Comparison of ENCODE assay signal across 18 cellular contexts in the genomic region with DNA sequence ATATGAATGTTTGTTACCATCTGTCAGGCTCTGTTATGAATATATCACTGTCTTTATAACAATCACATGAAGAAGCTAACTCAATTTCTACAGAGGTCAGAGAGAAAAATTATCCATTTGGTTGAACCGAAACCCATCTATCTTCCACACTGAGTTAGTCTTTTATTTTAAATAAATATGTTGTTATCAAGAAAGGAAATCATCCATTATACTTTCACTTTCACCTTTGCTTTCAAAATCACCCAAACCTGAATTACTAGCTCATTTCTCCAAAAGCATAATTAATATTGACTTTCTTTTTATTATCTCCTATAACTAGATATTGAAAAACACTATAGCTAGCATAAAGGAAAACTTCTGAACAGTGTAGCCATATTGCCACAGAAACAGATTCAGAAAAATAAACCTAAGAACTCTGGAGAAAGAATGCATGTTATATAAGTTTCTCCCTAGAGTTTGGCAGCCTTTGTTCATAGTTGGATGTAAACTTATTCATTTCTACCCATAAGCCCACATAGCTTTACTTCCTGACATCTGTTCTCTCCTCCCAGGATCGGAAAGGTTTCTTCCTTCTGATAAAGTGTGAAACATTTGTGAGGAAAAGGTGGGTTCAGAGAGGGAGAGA.
DNase-seq lines count a peak whose midpoint lies in the region; ATAC-seq, FAIRE-seq and TF ChIP-seq lines count a peak whose summit lies in the region.
"Had no signal": no experiment of that assay in that cellular context is flagged by ENCODE, and none has a peak within 500 bp of the region (broad histone marks: within the 10 kb centered on the region; RNA-seq: fewer than 3 reads in every experiment).

No MANE protein-coding gene starts in this region.

- TF ChIP-seq POLR2A in lower leg skin (IDR thresholded peaks at IDR 0.05) = no peak

- ATAC-seq in SK-N-SH treated with all-trans-retinoic acid at 6 μM for 48 hours (peak; percentile 55; the same call in 2 of the 3 replicates), GM21360 (IDR thresholded peaks at IDR 0.05; ENCODE audit: unreplicated experiment) (no peak)
- ATAC-seq: foreskin keratinocyte had no signal

- FAIRE-seq in A204.1 (lab: Jason Lieb, UNC) = peak; percentile 3
- FAIRE-seq: D721Med, G401.6 had no signal

- H3K4me1 Mint-ChIP-seq in CD8-positive, alpha-beta memory T cell = peaks cover 21 to 36% (median 33%) of the 10 kb centered on the region in 3 donors
- H3K4me1 Mint-ChIP-seq in immature natural killer cell = peaks cover 25 to 37% of the 10 kb centered on the region in 2 donors
- H3K4me1 Mint-ChIP-seq: mesothelial cell of epicardium had no signal

- intact Hi-C loops in lower leg skin (cut with DNase I; ENCODE audit: low total_unique reads) = no loop called here

- no peaks in the 10 kb centered on the region for H3K9me3 ChIP-seq in CD8-positive, alpha-beta memory T cell (ENCODE audit: low read length)
- H3K9me3 ChIP-seq: neutrophil had no signal

- WGBS in lower leg skin, 2 donors = 34 to 53% methylated on average over 2 of the region's 2 CpGs

- no peaks in the 10 kb centered on the region for H3K9me3 Mint-ChIP-seq in CD8-positive, alpha-beta memory T cell
- H3K9me3 Mint-ChIP-seq in immature natural killer cell = no peaks in the 10 kb centered on the region
- H3K9me3 Mint-ChIP-seq: activated B cell treated with CpG ODN at 0.5 μM for 24 hours, mesothelial cell of epicardium had no signal

- H3K4me3 Mint-ChIP-seq in CD8-positive, alpha-beta memory T cell = peak overlapping the region in 6 of 7 donors; percentile 32 to 72 (median 60)
- H3K4me3 Mint-ChIP-seq in immature natural killer cell = peak overlapping the region; percentile 52 to 70 (median 67)
- H3K4me3 Mint-ChIP-seq: activated B cell treated with CpG ODN at 0.5 μM for 24 hours, mesothelial cell of epicardium had no signal

- no peak overlapping the region for H3K4me3 ChIP-seq in CD8-positive, alpha-beta memory T cell (ENCODE audit: low read length)
- H3K4me3 ChIP-seq in lower leg skin (ENCODE audit: low read depth, poor library complexity, severe bottlenecking) = no peak overlapping the region

- CTCF ChIA-PET in CD8-positive, alpha-beta memory T cell (lab: Charles Lee) = interaction anchor here (1.5 kb wide), 1 partner anchor 11 kb away, joined by 4 read pairs; no protein-coding TSS in a partner anchor

- no peak overlapping the region for H3K27ac ChIP-seq in CD8-positive, alpha-beta memory T cell (ENCODE audit: low read depth, low read length)
- H3K27ac ChIP-seq: foreskin keratinocyte, neutrophil had no signal

- no peak for TF ChIP-seq CTCF in lower leg skin (IDR thresholded peaks at IDR 0.05)

- H3K27ac Mint-ChIP-seq in CD8-positive, alpha-beta memory T cell = peak overlapping the region in 5 of 8 donors; percentile 4 to 70 (median 55)
- peak overlapping the region; percentile 39 to 87 (median 75) for H3K27ac Mint-ChIP-seq in immature natural killer cell
- H3K27ac Mint-ChIP-seq: activated B cell treated with CpG ODN at 0.5 μM for 24 hours, mesothelial cell of epicardium had no signal

- H3K27me3 Mint-ChIP-seq in CD8-positive, alpha-beta memory T cell = no peaks in the 10 kb centered on the region
- H3K27me3 Mint-ChIP-seq in immature natural killer cell (ENCODE audit: low read depth in 3 of 3) = no peaks in the 10 kb centered on the region
- H3K27me3 Mint-ChIP-seq: activated B cell treated with CpG ODN at 0.5 μM for 24 hours had no signal

- no peaks in the 10 kb centered on the region for H3K36me3 ChIP-seq in CD8-positive, alpha-beta memory T cell (ENCODE audit: insufficient read depth, low read length)
- H3K36me3 ChIP-seq: neutrophil had no signal

- DNase-seq in CD8-positive, alpha-beta memory T cell = no peak
- DNase-seq in immature natural killer cell (peak in 2 of 3 donors; percentile 6 to 17), lower leg skin (ENCODE audit: low spot score in 2 of 2) (no peak), cerebellum (ENCODE audit: low spot score) (no peak), 8988T (no peak)
- DNase-seq: activated B cell treated with CpG ODN at 0.5 μM for 24 hours; foreskin keratinocyte; NCI-H526; SHP77 treated with DMSO at 0.1 percent for 48 hours; stimulated activated CD4-positive, alpha-beta T cell treated with anti-CD3 and anti-CD28 coated beads, Interleukin-15, amount 100 ng/mL, for 24 hours; stimulated activated naive CD4-positive, alpha-beta T cell had no signal

- POLR2A ChIA-PET in CD8-positive, alpha-beta memory T cell (lab: Charles Lee) = no interaction called here

- no peaks in the 10 kb centered on the region for H3K36me3 Mint-ChIP-seq in CD8-positive, alpha-beta memory T cell
- no peaks in the 10 kb centered on the region for H3K36me3 Mint-ChIP-seq in immature natural killer cell
- H3K36me3 Mint-ChIP-seq: mesothelial cell of epicardium had no signal

- H3K4me1 ChIP-seq in CD8-positive, alpha-beta memory T cell (ENCODE audit: insufficient read depth, low read length) = peaks cover 9% of the 10 kb centered on the region
- H3K4me1 ChIP-seq: foreskin keratinocyte had no signal

- no peaks in the 10 kb centered on the region for H3K27me3 ChIP-seq in CD8-positive, alpha-beta memory T cell (ENCODE audit: insufficient read depth, low read length, poor library complexity, severe bottlenecking)
- H3K27me3 ChIP-seq: foreskin keratinocyte, neutrophil had no signal

TF ChIP-seq in SK-N-SH treated with all-trans-retinoic acid at 6 μM for 48 hours, 23 proteins besides CTCF, POLR2A, EP300 and RAD21:
- TF ChIP-seq TCF4 (CRISPR knock-in tag; IDR thresholded peaks at IDR 0.05; ENCODE audit: borderline replicate concordance) = no peak
- no peak for TF ChIP-seq TOX (CRISPR knock-in tag; IDR thresholded peaks at IDR 0.05; ENCODE audit: borderline replicate concordance)
- TF ChIP-seq, protein P1, sequence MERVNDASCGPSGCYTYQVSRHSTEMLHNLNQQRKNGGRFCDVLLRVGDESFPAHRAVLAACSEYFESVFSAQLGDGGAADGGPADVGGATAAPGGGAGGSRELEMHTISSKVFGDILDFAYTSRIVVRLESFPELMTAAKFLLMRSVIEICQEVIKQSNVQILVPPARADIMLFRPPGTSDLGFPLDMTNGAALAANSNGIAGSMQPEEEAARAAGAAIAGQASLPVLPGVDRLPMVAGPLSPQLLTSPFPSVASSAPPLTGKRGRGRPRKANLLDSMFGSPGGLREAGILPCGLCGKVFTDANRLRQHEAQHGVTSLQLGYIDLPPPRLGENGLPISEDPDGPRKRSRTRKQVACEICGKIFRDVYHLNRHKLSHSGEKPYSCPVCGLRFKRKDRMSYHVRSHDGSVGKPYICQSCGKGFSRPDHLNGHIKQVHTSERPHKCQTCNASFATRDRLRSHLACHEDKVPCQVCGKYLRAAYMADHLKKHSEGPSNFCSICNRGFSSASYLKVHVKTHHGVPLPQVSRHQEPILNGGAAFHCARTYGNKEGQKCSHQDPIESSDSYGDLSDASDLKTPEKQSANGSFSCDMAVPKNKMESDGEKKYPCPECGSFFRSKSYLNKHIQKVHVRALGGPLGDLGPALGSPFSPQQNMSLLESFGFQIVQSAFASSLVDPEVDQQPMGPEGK (CRISPR knock-in tag; IDR thresholded peaks at IDR 0.05; ENCODE audit: borderline replicate concordance) = no peak

Comparison
In these comparisons a context has a peak if more than half of its experiments do, and no peak if none do; other contexts are left out.
1. DNase-seq: peak in immature natural killer cell (2 of 3); none in CD8-positive, alpha-beta memory T cell (0 of 5), lower leg skin (0 of 2), cerebellum (single experiment) and 8988T (single experiment).